In genomic region chr16:50668368-50669008, GRCh38 we compare ENCODE assay signal across 2 cellular contexts.
TF ChIP-seq lines count a peak whose summit lies in the region.

No MANE protein-coding gene starts in this region.

TF ChIP-seq in Ishikawa, 13 proteins besides CTCF, POLR2A, EP300 and RAD21:
- TF ChIP-seq YY1 (IDR thresholded peaks at IDR 0.05; ENCODE audit: low read depth) (no peak), TCF12 (IDR thresholded peaks at IDR 0.05; ENCODE audit: low read depth) (no peak), MAX (IDR thresholded peaks at IDR 0.05) (no peak), EGR1 (IDR thresholded peaks at IDR 0.05) (no peak), TEAD4 (IDR thresholded peaks at IDR 0.05) (no peak), USF1 (IDR thresholded peaks at IDR 0.05) (no peak), FOXM1 (IDR thresholded peaks at IDR 0.05; ENCODE audit: borderline replicate concordance, low read depth) (no peak), CREB1 (IDR thresholded peaks at IDR 0.05; ENCODE audit: low read depth) (no peak), NFIC (IDR thresholded peaks at IDR 0.05) (no peak), TAF1 (IDR thresholded peaks at IDR 0.05; ENCODE audit: low read depth) (no peak), CEBPB (IDR thresholded peaks at IDR 0.05) (no peak), ZBTB7A (IDR thresholded peaks at IDR 0.05; ENCODE audit: low read depth) (no peak)
- TF ChIP-seq, protein P1, sequence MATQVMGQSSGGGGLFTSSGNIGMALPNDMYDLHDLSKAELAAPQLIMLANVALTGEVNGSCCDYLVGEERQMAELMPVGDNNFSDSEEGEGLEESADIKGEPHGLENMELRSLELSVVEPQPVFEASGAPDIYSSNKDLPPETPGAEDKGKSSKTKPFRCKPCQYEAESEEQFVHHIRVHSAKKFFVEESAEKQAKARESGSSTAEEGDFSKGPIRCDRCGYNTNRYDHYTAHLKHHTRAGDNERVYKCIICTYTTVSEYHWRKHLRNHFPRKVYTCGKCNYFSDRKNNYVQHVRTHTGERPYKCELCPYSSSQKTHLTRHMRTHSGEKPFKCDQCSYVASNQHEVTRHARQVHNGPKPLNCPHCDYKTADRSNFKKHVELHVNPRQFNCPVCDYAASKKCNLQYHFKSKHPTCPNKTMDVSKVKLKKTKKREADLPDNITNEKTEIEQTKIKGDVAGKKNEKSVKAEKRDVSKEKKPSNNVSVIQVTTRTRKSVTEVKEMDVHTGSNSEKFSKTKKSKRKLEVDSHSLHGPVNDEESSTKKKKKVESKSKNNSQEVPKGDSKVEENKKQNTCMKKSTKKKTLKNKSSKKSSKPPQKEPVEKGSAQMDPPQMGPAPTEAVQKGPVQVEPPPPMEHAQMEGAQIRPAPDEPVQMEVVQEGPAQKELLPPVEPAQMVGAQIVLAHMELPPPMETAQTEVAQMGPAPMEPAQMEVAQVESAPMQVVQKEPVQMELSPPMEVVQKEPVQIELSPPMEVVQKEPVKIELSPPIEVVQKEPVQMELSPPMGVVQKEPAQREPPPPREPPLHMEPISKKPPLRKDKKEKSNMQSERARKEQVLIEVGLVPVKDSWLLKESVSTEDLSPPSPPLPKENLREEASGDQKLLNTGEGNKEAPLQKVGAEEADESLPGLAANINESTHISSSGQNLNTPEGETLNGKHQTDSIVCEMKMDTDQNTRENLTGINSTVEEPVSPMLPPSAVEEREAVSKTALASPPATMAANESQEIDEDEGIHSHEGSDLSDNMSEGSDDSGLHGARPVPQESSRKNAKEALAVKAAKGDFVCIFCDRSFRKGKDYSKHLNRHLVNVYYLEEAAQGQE (IDR thresholded peaks at IDR 0.05; ENCODE audit: low read depth), result no peak

TF ChIP-seq in H1, 55 proteins besides CTCF, POLR2A, EP300 and RAD21:
- TF ChIP-seq ASH2L (IDR thresholded peaks at IDR 0.05; ENCODE audit: low read length) (no peak), TAF7 (optimal IDR thresholded peaks at IDR 0.05; ENCODE audit: borderline replicate concordance, low read depth, low read length) (no peak), SUZ12 (IDR thresholded peaks at IDR 0.05; ENCODE audit: low read length) (no peak), GABPA (IDR thresholded peaks at IDR 0.05; ENCODE audit: borderline replicate concordance, insufficient read depth, low read length) (no peak), SIX5 (IDR thresholded peaks at IDR 0.05; ENCODE audit: low read depth, low read length) (no peak), SP4 (IDR thresholded peaks at IDR 0.05; ENCODE audit: low read length) (no peak), CEBPB (IDR thresholded peaks at IDR 0.05; ENCODE audit: low read depth, low read length) (no peak), ZNF274 (IDR thresholded peaks at IDR 0.05; ENCODE audit: borderline replicate concordance, extremely low read depth, low read length) (no peak), SAP30 (IDR thresholded peaks at IDR 0.05; ENCODE audit: insufficient read depth, insufficient replicate concordance, low read length) (no peak), CTBP2 (IDR thresholded peaks at IDR 0.05; ENCODE audit: borderline replicate concordance, insufficient read depth, insufficient read length, low read length) (no peak), EGR1 (IDR thresholded peaks at IDR 0.05; ENCODE audit: borderline replicate concordance, low read depth, low read length) (no peak), EZH2 (IDR thresholded peaks at IDR 0.05; ENCODE audit: low read depth, low read length, severe bottlenecking) (no peak), USF2 (IDR thresholded peaks at IDR 0.05; ENCODE audit: low read length) (no peak), CREB1 (IDR thresholded peaks at IDR 0.05) (no peak), SP1 (IDR thresholded peaks at IDR 0.05; ENCODE audit: low read depth, low read length) (no peak), BACH1 (IDR thresholded peaks at IDR 0.05; ENCODE audit: low read length) (no peak), BRCA1 (IDR thresholded peaks at IDR 0.05; ENCODE audit: low read depth, low read length) (no peak), BCL11A (IDR thresholded peaks at IDR 0.05; ENCODE audit: low read depth in 2 of 2, low read length in 2 of 2) (no peak)
- TF ChIP-seq, protein P2, sequence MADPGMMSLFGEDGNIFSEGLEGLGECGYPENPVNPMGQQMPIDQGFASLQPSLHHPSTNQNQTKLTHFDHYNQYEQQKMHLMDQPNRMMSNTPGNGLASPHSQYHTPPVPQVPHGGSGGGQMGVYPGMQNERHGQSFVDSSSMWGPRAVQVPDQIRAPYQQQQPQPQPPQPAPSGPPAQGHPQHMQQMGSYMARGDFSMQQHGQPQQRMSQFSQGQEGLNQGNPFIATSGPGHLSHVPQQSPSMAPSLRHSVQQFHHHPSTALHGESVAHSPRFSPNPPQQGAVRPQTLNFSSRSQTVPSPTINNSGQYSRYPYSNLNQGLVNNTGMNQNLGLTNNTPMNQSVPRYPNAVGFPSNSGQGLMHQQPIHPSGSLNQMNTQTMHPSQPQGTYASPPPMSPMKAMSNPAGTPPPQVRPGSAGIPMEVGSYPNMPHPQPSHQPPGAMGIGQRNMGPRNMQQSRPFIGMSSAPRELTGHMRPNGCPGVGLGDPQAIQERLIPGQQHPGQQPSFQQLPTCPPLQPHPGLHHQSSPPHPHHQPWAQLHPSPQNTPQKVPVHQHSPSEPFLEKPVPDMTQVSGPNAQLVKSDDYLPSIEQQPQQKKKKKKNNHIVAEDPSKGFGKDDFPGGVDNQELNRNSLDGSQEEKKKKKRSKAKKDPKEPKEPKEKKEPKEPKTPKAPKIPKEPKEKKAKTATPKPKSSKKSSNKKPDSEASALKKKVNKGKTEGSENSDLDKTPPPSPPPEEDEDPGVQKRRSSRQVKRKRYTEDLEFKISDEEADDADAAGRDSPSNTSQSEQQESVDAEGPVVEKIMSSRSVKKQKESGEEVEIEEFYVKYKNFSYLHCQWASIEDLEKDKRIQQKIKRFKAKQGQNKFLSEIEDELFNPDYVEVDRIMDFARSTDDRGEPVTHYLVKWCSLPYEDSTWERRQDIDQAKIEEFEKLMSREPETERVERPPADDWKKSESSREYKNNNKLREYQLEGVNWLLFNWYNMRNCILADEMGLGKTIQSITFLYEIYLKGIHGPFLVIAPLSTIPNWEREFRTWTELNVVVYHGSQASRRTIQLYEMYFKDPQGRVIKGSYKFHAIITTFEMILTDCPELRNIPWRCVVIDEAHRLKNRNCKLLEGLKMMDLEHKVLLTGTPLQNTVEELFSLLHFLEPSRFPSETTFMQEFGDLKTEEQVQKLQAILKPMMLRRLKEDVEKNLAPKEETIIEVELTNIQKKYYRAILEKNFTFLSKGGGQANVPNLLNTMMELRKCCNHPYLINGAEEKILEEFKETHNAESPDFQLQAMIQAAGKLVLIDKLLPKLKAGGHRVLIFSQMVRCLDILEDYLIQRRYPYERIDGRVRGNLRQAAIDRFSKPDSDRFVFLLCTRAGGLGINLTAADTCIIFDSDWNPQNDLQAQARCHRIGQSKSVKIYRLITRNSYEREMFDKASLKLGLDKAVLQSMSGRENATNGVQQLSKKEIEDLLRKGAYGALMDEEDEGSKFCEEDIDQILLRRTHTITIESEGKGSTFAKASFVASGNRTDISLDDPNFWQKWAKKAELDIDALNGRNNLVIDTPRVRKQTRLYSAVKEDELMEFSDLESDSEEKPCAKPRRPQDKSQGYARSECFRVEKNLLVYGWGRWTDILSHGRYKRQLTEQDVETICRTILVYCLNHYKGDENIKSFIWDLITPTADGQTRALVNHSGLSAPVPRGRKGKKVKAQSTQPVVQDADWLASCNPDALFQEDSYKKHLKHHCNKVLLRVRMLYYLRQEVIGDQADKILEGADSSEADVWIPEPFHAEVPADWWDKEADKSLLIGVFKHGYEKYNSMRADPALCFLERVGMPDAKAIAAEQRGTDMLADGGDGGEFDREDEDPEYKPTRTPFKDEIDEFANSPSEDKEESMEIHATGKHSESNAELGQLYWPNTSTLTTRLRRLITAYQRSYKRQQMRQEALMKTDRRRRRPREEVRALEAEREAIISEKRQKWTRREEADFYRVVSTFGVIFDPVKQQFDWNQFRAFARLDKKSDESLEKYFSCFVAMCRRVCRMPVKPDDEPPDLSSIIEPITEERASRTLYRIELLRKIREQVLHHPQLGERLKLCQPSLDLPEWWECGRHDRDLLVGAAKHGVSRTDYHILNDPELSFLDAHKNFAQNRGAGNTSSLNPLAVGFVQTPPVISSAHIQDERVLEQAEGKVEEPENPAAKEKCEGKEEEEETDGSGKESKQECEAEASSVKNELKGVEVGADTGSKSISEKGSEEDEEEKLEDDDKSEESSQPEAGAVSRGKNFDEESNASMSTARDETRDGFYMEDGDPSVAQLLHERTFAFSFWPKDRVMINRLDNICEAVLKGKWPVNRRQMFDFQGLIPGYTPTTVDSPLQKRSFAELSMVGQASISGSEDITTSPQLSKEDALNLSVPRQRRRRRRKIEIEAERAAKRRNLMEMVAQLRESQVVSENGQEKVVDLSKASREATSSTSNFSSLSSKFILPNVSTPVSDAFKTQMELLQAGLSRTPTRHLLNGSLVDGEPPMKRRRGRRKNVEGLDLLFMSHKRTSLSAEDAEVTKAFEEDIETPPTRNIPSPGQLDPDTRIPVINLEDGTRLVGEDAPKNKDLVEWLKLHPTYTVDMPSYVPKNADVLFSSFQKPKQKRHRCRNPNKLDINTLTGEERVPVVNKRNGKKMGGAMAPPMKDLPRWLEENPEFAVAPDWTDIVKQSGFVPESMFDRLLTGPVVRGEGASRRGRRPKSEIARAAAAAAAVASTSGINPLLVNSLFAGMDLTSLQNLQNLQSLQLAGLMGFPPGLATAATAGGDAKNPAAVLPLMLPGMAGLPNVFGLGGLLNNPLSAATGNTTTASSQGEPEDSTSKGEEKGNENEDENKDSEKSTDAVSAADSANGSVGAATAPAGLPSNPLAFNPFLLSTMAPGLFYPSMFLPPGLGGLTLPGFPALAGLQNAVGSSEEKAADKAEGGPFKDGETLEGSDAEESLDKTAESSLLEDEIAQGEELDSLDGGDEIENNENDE (IDR thresholded peaks at IDR 0.05; ENCODE audit: insufficient replicate concordance, low read length), result no peak
